27 cellular contexts compared by ENCODE assay signal in genomic region chr4:19721587-19721986, GRCh38.
"Had no signal": no experiment of that assay in that cellular context is flagged by ENCODE, and none has a peak within 500 bp of the region (broad histone marks: within the 10 kb centered on the region; RNA-seq: fewer than 3 reads in every experiment).

No MANE protein-coding gene starts in this region.

- H3K36me3 ChIP-seq: spleen, transverse colon had no signal

- H3K27me3 Mint-ChIP-seq: central memory CD8-positive, alpha-beta T cell; naive B cell had no signal

- H3K27ac ChIP-seq: dorsolateral prefrontal cortex, spleen, transverse colon, VCaP had no signal

- H3K4me3 ChIP-seq: dorsolateral prefrontal cortex, lung, spleen, transverse colon had no signal

- H3K27ac Mint-ChIP-seq: activated naive CD4-positive, alpha-beta T cell treated with anti-CD3 and anti-CD28 coated beads, Interleukin-2, amount 50 U/mL, for 72 hours; activated T-cell treated with anti-CD3 and anti-CD28 coated beads, Interleukin-2, amount 50 U/mL, for 72 hours; immature natural killer cell; naive B cell; T-helper 1 cell treated with Interleukin-12 subunit alpha and Interleukin-12 subunit beta and Interleukin-4 antibody, amounts not matched to agents 30 μg/mL and 1 μg/mL, for 36 hours had no signal

- H3K27me3 ChIP-seq: spleen, transverse colon had no signal

- H3K36me3 Mint-ChIP-seq: immature natural killer cell, naive B cell had no signal

- H3K4me3 Mint-ChIP-seq: activated T-cell treated with anti-CD3 and anti-CD28 coated beads, Interleukin-2, amount 50 U/mL, for 72 hours; central memory CD8-positive, alpha-beta T cell; immature natural killer cell; naive B cell; T-helper 1 cell treated with Interleukin-12 subunit alpha and Interleukin-12 subunit beta and Interleukin-4 antibody, amounts not matched to agents 30 μg/mL and 1 μg/mL, for 36 hours had no signal

- H3K9me3 ChIP-seq: transverse colon had no signal

- ATAC-seq: activated naive CD4-positive, alpha-beta T cell treated with anti-CD3 and anti-CD28 coated beads, Interleukin-2, amount 50 U/mL, for 72 hours; activated T-cell treated with anti-CD3 and anti-CD28 coated beads, Interleukin-2, amount 50 U/mL, for 72 hours; left lobe of liver; right cardiac atrium had no signal

- H3K4me1 Mint-ChIP-seq: central memory CD8-positive, alpha-beta T cell; immature natural killer cell; naive B cell had no signal

- H3K4me1 ChIP-seq: spleen, transverse colon had no signal

- DNase-seq: activated CD4-positive, alpha-beta T cell treated with anti-CD3 and anti-CD28 coated beads for 4 hours; activated CD4-positive, alpha-beta T cell treated with anti-CD3 and anti-CD28 coated beads, Interleukin-2, amount 50 U/mL, for 4 hours; activated naive CD4-positive, alpha-beta T cell; activated T-cell treated with anti-CD3 and anti-CD28 coated beads for 4 hours; activated T-cell treated with anti-CD3 and anti-CD28 coated beads, Interleukin-2, amount 50 U/mL, for 72 hours; anterior cingulate cortex; dorsolateral prefrontal cortex; effector memory CD4-positive, alpha-beta T cell; erythroblast; head of caudate nucleus; hippocampal formation; immature natural killer cell; kidney glomerular epithelial cell; naive B cell; nucleus accumbens; right cardiac atrium; spleen; stimulated activated naive CD4-positive, alpha-beta T cell treated with Interleukin-2 at 50 U/mL for 16 hours; SW 1271; T-helper 9 cell; transverse colon had no signal
